ENCODE assay signal across 24 cellular contexts in the genomic region with DNA sequence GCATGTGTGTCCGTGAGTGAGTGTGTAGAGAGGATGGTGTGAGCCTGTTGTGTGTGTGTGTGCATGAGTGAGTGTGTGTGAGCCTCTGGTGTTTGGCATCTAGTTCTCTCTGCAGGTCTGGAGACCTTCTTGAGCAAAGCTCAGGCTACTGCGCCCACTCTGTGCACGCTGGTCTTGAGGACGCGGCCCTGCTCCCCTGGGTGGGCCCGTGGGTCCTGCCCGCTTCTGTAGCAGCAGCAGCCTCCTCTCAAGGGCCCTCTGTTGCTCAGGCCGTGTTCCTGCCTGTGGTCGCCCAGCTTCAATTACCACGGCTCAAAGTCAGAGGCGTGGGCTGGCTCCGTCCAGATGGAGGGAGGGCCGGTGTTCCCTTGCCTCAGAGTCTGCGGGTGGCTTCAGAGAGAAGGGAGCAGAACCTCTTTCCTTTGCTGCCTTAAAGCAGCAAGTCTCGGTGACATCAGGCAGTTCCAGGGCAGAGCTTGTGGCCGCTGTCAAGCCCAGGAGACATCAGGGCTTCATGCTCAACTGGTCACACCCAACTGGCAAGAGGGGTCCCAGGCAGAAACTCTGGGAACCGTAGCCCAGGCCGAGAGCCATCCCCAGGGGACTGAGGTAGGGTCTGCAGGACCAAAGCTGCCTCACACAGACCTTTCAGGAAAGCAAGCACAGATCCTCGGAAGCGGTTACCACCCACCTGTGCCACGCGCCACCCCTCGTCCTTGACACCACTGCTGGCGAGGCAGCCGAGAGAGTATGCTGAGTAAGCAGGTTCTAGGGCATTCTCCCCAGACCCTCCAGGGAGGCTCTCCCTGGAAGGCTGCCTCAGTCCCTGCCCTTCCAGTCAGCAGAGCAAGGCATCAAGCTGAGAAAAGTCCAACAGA.
"Had no signal": no experiment of that assay in that cellular context is flagged by ENCODE, and none has a peak within 500 bp of the region (broad histone marks: within the 10 kb centered on the region; RNA-seq: fewer than 3 reads in every experiment).

No MANE protein-coding gene starts in this region.

- H3K4me3 Mint-ChIP-seq: activated B cell treated with CpG ODN at 0.5 μM for 24 hours; activated CD4-positive, alpha-beta memory T cell treated with anti-CD3 and anti-CD28 coated beads, Interleukin-2, amount 10 ng/mL, durations not matched to agents 7 days and 5 days; activated CD8-positive, alpha-beta memory T cell treated with anti-CD3 and anti-CD28 coated beads, Interleukin-2, amount 10 ng/mL, durations not matched to agents 7 days and 5 days; activated naive CD8-positive, alpha-beta T cell treated with anti-CD3 and anti-CD28 coated beads for 36 hours; mesothelial cell of epicardium; stimulated activated memory B cell treated with anti-CD40 and anti-IgM and Interleukin-4, amounts not matched to agents 10 μg/mL and 1 μg/mL and 100 μg/mL, for 72 hours had no signal

- H3K79me2 ChIP-seq: hepatocyte had no signal

- H2AFZ ChIP-seq: hepatocyte had no signal

- H3K27me3 Mint-ChIP-seq: activated B cell treated with CpG ODN at 0.5 μM for 24 hours; activated CD4-positive, alpha-beta memory T cell treated with anti-CD3 and anti-CD28 coated beads, Interleukin-2, amount 10 ng/mL, durations not matched to agents 7 days and 5 days; activated CD8-positive, alpha-beta memory T cell treated with anti-CD3 and anti-CD28 coated beads, Interleukin-2, amount 10 ng/mL, durations not matched to agents 7 days and 5 days; activated naive CD8-positive, alpha-beta T cell treated with anti-CD3 and anti-CD28 coated beads for 36 hours; stimulated activated memory B cell treated with anti-CD40 and anti-IgM and Interleukin-4, amounts not matched to agents 10 μg/mL and 1 μg/mL and 100 μg/mL, for 72 hours had no signal

- H3K9me3 ChIP-seq: lower lobe of right lung, pancreas, sigmoid colon, spleen, thyroid gland, uterus had no signal

- ATAC-seq: activated CD8-positive, alpha-beta memory T cell treated with anti-CD3 and anti-CD28 coated beads, Interleukin-2, amount 10 ng/mL, durations not matched to agents 7 days and 5 days; left cardiac atrium; lower lobe of right lung; pancreas; stimulated activated memory B cell treated with anti-CD40 and anti-IgM and Interleukin-4, amounts not matched to agents 10 μg/mL and 1 μg/mL and 100 μg/mL, for 72 hours had no signal

- H3K27ac Mint-ChIP-seq: activated B cell treated with CpG ODN at 0.5 μM for 24 hours; activated CD4-positive, alpha-beta memory T cell treated with anti-CD3 and anti-CD28 coated beads, Interleukin-2, amount 10 ng/mL, durations not matched to agents 7 days and 5 days; activated CD8-positive, alpha-beta memory T cell treated with anti-CD3 and anti-CD28 coated beads, Interleukin-2, amount 10 ng/mL, durations not matched to agents 7 days and 5 days; activated naive CD8-positive, alpha-beta T cell treated with anti-CD3 and anti-CD28 coated beads for 36 hours; mesothelial cell of epicardium; stimulated activated memory B cell treated with anti-CD40 and anti-IgM and Interleukin-4, amounts not matched to agents 10 μg/mL and 1 μg/mL and 100 μg/mL, for 72 hours had no signal

- H3K4me3 ChIP-seq: dorsolateral prefrontal cortex, hepatocyte, lower lobe of right lung, pancreas, sigmoid colon, spleen, thyroid gland, uterus had no signal

- H3K27ac ChIP-seq: epithelial cell of prostate, hepatocyte, lower lobe of right lung, pancreas, sigmoid colon, spleen, thyroid gland, uterus had no signal

- H3K27me3 ChIP-seq: dorsolateral prefrontal cortex, hepatocyte, pancreas, sigmoid colon, thyroid gland, uterus had no signal

- H3K36me3 Mint-ChIP-seq: activated CD8-positive, alpha-beta memory T cell treated with anti-CD3 and anti-CD28 coated beads, Interleukin-2, amount 10 ng/mL, durations not matched to agents 7 days and 5 days; activated naive CD8-positive, alpha-beta T cell treated with anti-CD3 and anti-CD28 coated beads for 36 hours; mesothelial cell of epicardium; stimulated activated memory B cell treated with anti-CD40 and anti-IgM and Interleukin-4, amounts not matched to agents 10 μg/mL and 1 μg/mL and 100 μg/mL, for 72 hours had no signal

- H3K36me3 ChIP-seq: lower lobe of right lung, pancreas, sigmoid colon, spleen, thyroid gland, uterus had no signal

- FAIRE-seq: islet of Langerhans, pancreas, TTC549 had no signal

- DNase-seq: activated B cell treated with CpG ODN at 0.5 μM for 24 hours; activated CD4-positive, alpha-beta memory T cell treated with anti-CD3 and anti-CD28 coated beads, Interleukin-2, amount 10 ng/mL, durations not matched to agents 7 days and 5 days; activated CD4-positive, alpha-beta T cell treated with anti-CD3 and anti-CD28 coated beads for 48 hours; activated CD8-positive, alpha-beta memory T cell treated with anti-CD3 and anti-CD28 coated beads, Interleukin-2, amount 10 ng/mL, durations not matched to agents 7 days and 5 days; activated naive CD4-positive, alpha-beta T cell; activated naive CD8-positive, alpha-beta T cell treated with anti-CD3 and anti-CD28 coated beads for 36 hours; amniotic stem cell; foreskin fibroblast; left cardiac atrium; lower lobe of right lung; pancreas; sigmoid colon; spleen; stimulated activated CD4-positive, alpha-beta T cell treated with anti-CD3 and anti-CD28 coated beads, Interleukin-4, amount 100 ng/mL, for 4 hours; SW 1271; thyroid gland; uterus had no signal

- H3K4me1 Mint-ChIP-seq: activated B cell treated with CpG ODN at 0.5 μM for 24 hours; activated CD4-positive, alpha-beta memory T cell treated with anti-CD3 and anti-CD28 coated beads, Interleukin-2, amount 10 ng/mL, durations not matched to agents 7 days and 5 days; activated CD8-positive, alpha-beta memory T cell treated with anti-CD3 and anti-CD28 coated beads, Interleukin-2, amount 10 ng/mL, durations not matched to agents 7 days and 5 days; activated naive CD8-positive, alpha-beta T cell treated with anti-CD3 and anti-CD28 coated beads for 36 hours; stimulated activated memory B cell treated with anti-CD40 and anti-IgM and Interleukin-4, amounts not matched to agents 10 μg/mL and 1 μg/mL and 100 μg/mL, for 72 hours had no signal

- H3K4me1 ChIP-seq: lower lobe of right lung, pancreas, sigmoid colon, thyroid gland, uterus had no signal

- H3K9me3 Mint-ChIP-seq: activated B cell treated with CpG ODN at 0.5 μM for 24 hours; activated CD4-positive, alpha-beta memory T cell treated with anti-CD3 and anti-CD28 coated beads, Interleukin-2, amount 10 ng/mL, durations not matched to agents 7 days and 5 days; activated naive CD8-positive, alpha-beta T cell treated with anti-CD3 and anti-CD28 coated beads for 36 hours; mesothelial cell of epicardium; stimulated activated memory B cell treated with anti-CD40 and anti-IgM and Interleukin-4, amounts not matched to agents 10 μg/mL and 1 μg/mL and 100 μg/mL, for 72 hours had no signal

- H3K4me2 ChIP-seq: hepatocyte had no signal
